8 cellular contexts compared by ENCODE assay signal in the genomic region with DNA sequence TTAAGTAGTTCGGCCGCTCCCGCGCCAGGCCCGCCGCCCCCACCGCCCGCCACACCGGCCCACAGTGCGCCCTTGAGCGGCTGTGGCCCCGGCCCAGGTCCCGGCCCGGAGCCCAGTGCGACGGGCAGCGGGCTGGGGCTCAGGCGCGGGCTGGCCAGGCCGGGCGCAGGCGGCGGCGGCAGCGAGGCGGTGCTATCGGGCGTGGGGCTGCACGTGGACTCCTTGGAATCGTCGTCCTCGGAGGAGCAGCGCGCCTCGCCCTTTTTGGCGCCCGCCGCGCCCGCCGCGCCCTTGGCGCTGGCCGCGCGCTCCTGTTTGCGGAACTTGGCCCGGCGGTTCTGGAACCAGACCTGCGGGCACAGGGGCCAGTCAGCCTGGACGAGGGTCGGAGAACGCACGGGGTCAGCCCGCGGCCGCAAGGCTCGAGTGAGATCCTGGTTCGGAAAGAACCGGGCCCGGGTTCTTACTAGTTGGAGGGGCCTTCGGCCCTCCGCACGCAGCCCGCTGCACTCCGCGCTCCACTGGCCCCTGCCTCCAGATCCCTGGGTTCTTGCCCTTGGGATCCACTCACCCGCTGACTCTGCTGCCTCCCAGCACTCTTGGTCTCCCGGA. TPM values are rescaled to one million over a fixed set of nuclear protein-coding genes. Genes with fewer than 3 reads are reported as not detected.
A peak's percentile ranks its signal among the peaks of the same experiment; 100 is the strongest.
DNase-seq lines count a peak whose midpoint lies in the region; ATAC-seq and TF ChIP-seq lines count a peak whose summit lies in the region.

No MANE protein-coding gene starts in this region.

- H3K9me3 ChIP-seq in lower lobe of right lung, result no peaks in the 10 kb centered on the region
- no peaks in the 10 kb centered on the region for H3K9me3 ChIP-seq in upper lobe of left lung

- peak overlapping the region; percentile 5 to 18 for H3K4me3 ChIP-seq in cardiac fibroblast (replicated peaks in 1 of 2; ENCODE audit: low read depth in 2 of 2, low read length in 2 of 2)
- peak overlapping the region; percentile 46 for H3K4me3 ChIP-seq in lower lobe of right lung
- peak overlapping the region in 3 of 4 donors; percentile 39 to 46 (median 42) for H3K4me3 ChIP-seq in upper lobe of left lung

- H3K27me3 ChIP-seq in lower lobe of right lung (ENCODE audit: low read depth) (peaks cover 51% of the 10 kb centered on the region), upper lobe of left lung (peaks cover 0 to 47% (median 28%) of the 10 kb centered on the region in 4 donors)

- TF ChIP-seq CTCF in 22Rv1 (IDR thresholded peaks at IDR 0.05), result no peak
- TF ChIP-seq CTCF in GM10248 (IDR thresholded peaks at IDR 0.05; ENCODE audit: control extremely low read depth, extremely low read depth, low read depth, missing control alignments), result peak; percentile 3
- TF ChIP-seq CTCF in cardiac fibroblast (IDR thresholded peaks at IDR 0.05; ENCODE audit: low read depth, low read length), result no peak
- no peak for TF ChIP-seq CTCF in lower lobe of right lung (IDR thresholded peaks at IDR 0.05)
- peak in 4 of 6 experiments; percentile 20 to 41 (median 34) for TF ChIP-seq CTCF in upper lobe of left lung (IDR thresholded peaks at IDR 0.05)

- H3K36me3 ChIP-seq in lower lobe of right lung (peaks cover 33% of the 10 kb centered on the region), upper lobe of left lung (peaks cover 14 to 30% (median 29%) of the 10 kb centered on the region in 4 donors)

- POLR2A ChIA-PET in GM10248 (lab: Yijun Ruan, JAX), result no interaction called here

- CTCF ChIA-PET in GM10248 (lab: Yijun Ruan, JAX), result interaction anchor here (0.8 to 1.5 kb wide), 3 partner anchors 9 to 191 kb away, joined by 3 to 11 read pairs (median 4); no protein-coding TSS in a partner anchor

- WGBS in upper lobe of left lung, 2 donors, result 0 to 3% methylated on average over 1 to 27 of the region's 69 CpGs

- intact Hi-C loops in lower lobe of right lung (cut with DNase I), result no loop called here

- H3K4me1 ChIP-seq in lower lobe of right lung (peaks cover 44% of the 10 kb centered on the region), upper lobe of left lung (peaks cover 36 to 65% (median 42%) of the 10 kb centered on the region in 4 donors)

- peak; percentile 67 to 68 for ATAC-seq in lower lobe of right lung
- ATAC-seq in upper lobe of left lung (ENCODE audit: low FRiP score in 2 of 2), result peak; percentile 15 to 82
- ATAC-seq in HG02840 (IDR thresholded peaks at IDR 0.05; ENCODE audit: low FRiP score, unreplicated experiment), result no peak
- no peak for ATAC-seq in GM18502 (IDR thresholded peaks at IDR 0.05; ENCODE audit: poor library complexity, unreplicated experiment)

- H3K27ac ChIP-seq in 22Rv1, result peak overlapping the region; percentile 67
- H3K27ac ChIP-seq in lower lobe of right lung, result no peak overlapping the region
- H3K27ac ChIP-seq in upper lobe of left lung, result peak overlapping the region in 1 of 4 donors; percentile 51

- TF ChIP-seq EP300 in upper lobe of left lung (IDR thresholded peaks at IDR 0.05), result no peak

- no peak for TF ChIP-seq POLR2A in upper lobe of left lung (IDR thresholded peaks at IDR 0.05)

- DNase-seq in GM10248 (ENCODE audit: extremely low spot score) (no peak), cardiac fibroblast (ENCODE audit: low read depth in 2 of 2) (peak; percentile 36 to 43), lower lobe of right lung (peak; percentile 78), upper lobe of left lung (peak; percentile 42 to 94), GM19240 (ENCODE audit: insufficient read length, low spot score) (no peak)

RNA-seq across cellular contexts. Expression of a gene that starts 4.0 kb away (rescaled TPM):
- total RNA-seq in lower lobe of right lung, result not detected
- not detected for total RNA-seq in upper lobe of left lung

RNA-seq across cellular contexts. Expression of a gene that starts 15.4 kb away (rescaled TPM):
- total RNA-seq in lower lobe of right lung, result 147 TPM
- 100 to 1,000 TPM in 4 of 6 donors, 10 to 100 TPM in 2; 84.0 to 383 (median 180) TPM for total RNA-seq in upper lobe of left lung

RNA-seq across cellular contexts. Expression of a gene that starts 23.4 kb away (rescaled TPM):
- total RNA-seq in lower lobe of right lung, result 28.1 TPM
- total RNA-seq in upper lobe of left lung, result 10 to 100 TPM in 3 of 6 donors, 1 to 10 TPM in 3; 4.8 to 28.7 (median 12.8) TPM

RNA-seq across cellular contexts. Expression of a gene that starts 48.0 kb away (rescaled TPM):
- total RNA-seq in lower lobe of right lung, result 134 TPM
- total RNA-seq in upper lobe of left lung, result 100 to 1,000 TPM; 132 to 523 (median 171) TPM

Comparison
In these comparisons a context has a peak if more than half of its experiments do, and no peak if none do; other contexts are left out.
1. CTCF ChIP-seq: peak in GM10248 (single experiment) and upper lobe of left lung (4 of 6); none in 22Rv1 (single experiment), cardiac fibroblast (single experiment) and lower lobe of right lung (single experiment).
2. DNase-seq: peak in cardiac fibroblast (2 of 2), lower lobe of right lung (single experiment) and upper lobe of left lung (2 of 2); none in GM10248 (single experiment) and GM19240 (single experiment).
3. ATAC-seq: peak in lower lobe of right lung (2 of 2) and upper lobe of left lung (2 of 2); none in HG02840 (single experiment) and GM18502 (single experiment).
4. Peak in every context shown above with its lines, with median percentiles within 50 percentile points of each other: H3K4me3 ChIP-seq.